In the genomic region with DNA sequence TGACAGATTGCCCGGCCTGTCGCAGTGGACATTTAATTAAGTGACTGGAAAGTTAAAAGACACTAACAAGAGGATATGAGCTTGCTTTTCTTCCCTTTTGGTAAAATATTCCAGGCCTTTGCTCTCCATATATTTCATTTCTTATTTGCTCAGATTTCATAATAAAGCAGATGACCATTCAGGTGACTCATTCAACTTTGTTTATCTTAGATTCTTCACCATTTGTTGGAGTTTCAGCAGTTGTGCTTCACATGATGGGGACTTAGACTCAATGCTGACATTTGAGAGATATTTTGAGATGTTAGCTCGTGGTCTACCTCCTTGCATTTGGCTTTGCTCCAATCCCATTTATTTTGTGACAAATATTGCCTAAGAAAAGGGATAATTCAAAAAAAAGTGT, we compare ENCODE assay signal across 16 cellular contexts.
DNase-seq lines count a peak whose midpoint lies in the region; TF ChIP-seq lines count a peak whose summit lies in the region.
"Had no signal": no experiment of that assay in that cellular context is flagged by ENCODE, and none has a peak within 500 bp of the region (broad histone marks: within the 10 kb centered on the region; RNA-seq: fewer than 3 reads in every experiment).

No MANE protein-coding gene starts in this region.

- H3K36me3 Mint-ChIP-seq in activated CD4-positive, alpha-beta memory T cell treated with anti-CD3 and anti-CD28 coated beads for 36 hours: no peaks in the 10 kb centered on the region

- H3K36me3 ChIP-seq in thyroid gland: no peaks in the 10 kb centered on the region
- H3K36me3 ChIP-seq: thoracic aorta had no signal

- WGBS in thyroid gland, 2 donors: 79 to 87% methylated on average over 3 of the region's 3 CpGs

- H3K27me3 Mint-ChIP-seq in activated CD4-positive, alpha-beta memory T cell treated with anti-CD3 and anti-CD28 coated beads for 36 hours: no peaks in the 10 kb centered on the region

- H3K9me3 Mint-ChIP-seq in activated CD4-positive, alpha-beta memory T cell treated with anti-CD3 and anti-CD28 coated beads for 36 hours: no peaks in the 10 kb centered on the region
- H3K9me3 Mint-ChIP-seq: nephron progenitor cell had no signal

- TF ChIP-seq CTCF in astrocyte of the cerebellum (IDR thresholded peaks at IDR 0.05; ENCODE audit: low read depth, low read length, missing control alignments): no peak
- no peak for TF ChIP-seq CTCF in foreskin fibroblast (IDR thresholded peaks at IDR 0.05; ENCODE audit: low read depth, low read length)
- no peak for TF ChIP-seq CTCF in thyroid gland (IDR thresholded peaks at IDR 0.05)

- no peak overlapping the region for H3K4me3 Mint-ChIP-seq in activated CD4-positive, alpha-beta memory T cell treated with anti-CD3 and anti-CD28 coated beads for 36 hours
- H3K4me3 Mint-ChIP-seq: activated naive CD4-positive, alpha-beta T cell treated with anti-CD3 and anti-CD28 coated beads for 36 hours; nephron progenitor cell had no signal

- H3K9me3 ChIP-seq in thyroid gland: no peaks in the 10 kb centered on the region
- H3K9me3 ChIP-seq: thoracic aorta had no signal

- no peak overlapping the region for H3K4me3 ChIP-seq in astrocyte of the cerebellum (ENCODE audit: low read depth, low read length)
- H3K4me3 ChIP-seq in foreskin fibroblast (ENCODE audit: low read depth in 1 of 2, low read length in 2 of 2): no peak overlapping the region
- no peak overlapping the region for H3K4me3 ChIP-seq in thyroid gland (replicated peaks in 1 of 3)
- H3K4me3 ChIP-seq: thoracic aorta had no signal

- DNase-seq in HCEC 1CT: peak; percentile 78
- peak; percentile 47 for DNase-seq in astrocyte of the cerebellum (ENCODE audit: low read depth)
- DNase-seq in foreskin fibroblast: peak; percentile 71 to 84
- peak; percentile 80 for DNase-seq in stromal cell of bone marrow (ENCODE audit: low read depth)
- DNase-seq in NCI-H187 (lab: John Stamatoyannopoulos, UW): no peak
- DNase-seq in activated CD4-positive, alpha-beta memory T cell treated with anti-CD3 and anti-CD28 coated beads for 36 hours: no peak
- DNase-seq in NCI-H1092 treated with DMSO at 0.1 percent for 48 hours (lab: John Stamatoyannopoulos, UW): no peak
- no peak for DNase-seq in thyroid gland
- DNase-seq: activated naive CD4-positive, alpha-beta T cell treated with anti-CD3 and anti-CD28 coated beads for 36 hours; COR-L47; left colon; NCI-H187 treated with DMSO at 0.1 percent for 48 hours; NCI-H82; nephron progenitor cell; SHP77 treated with DMSO at 0.1 percent for 48 hours had no signal

- intact Hi-C loops in activated CD4-positive, alpha-beta memory T cell treated with anti-CD3 and anti-CD28 coated beads for 36 hours (cut with micrococcal nuclease): no loop called here
- intact Hi-C loops in thyroid gland (cut with DNase I): no loop called here

- no peaks in the 10 kb centered on the region for H3K4me1 ChIP-seq in thyroid gland

- no peak overlapping the region for H3K27ac ChIP-seq in thyroid gland

- TF ChIP-seq POLR2A in thyroid gland (IDR thresholded peaks at IDR 0.05): no peak

- no peak overlapping the region for H3K27ac Mint-ChIP-seq in activated CD4-positive, alpha-beta memory T cell treated with anti-CD3 and anti-CD28 coated beads for 36 hours
- H3K27ac Mint-ChIP-seq: activated naive CD4-positive, alpha-beta T cell treated with anti-CD3 and anti-CD28 coated beads for 36 hours; nephron progenitor cell had no signal

- no peaks in the 10 kb centered on the region for H3K27me3 ChIP-seq in thyroid gland

- POLR2A ChIA-PET in activated CD4-positive, alpha-beta memory T cell treated with anti-CD3 and anti-CD28 coated beads for 36 hours (lab: Charles Lee): no interaction called here

- CTCF ChIA-PET in activated CD4-positive, alpha-beta memory T cell treated with anti-CD3 and anti-CD28 coated beads for 36 hours (lab: Charles Lee): no interaction called here

- H3K4me1 Mint-ChIP-seq in activated CD4-positive, alpha-beta memory T cell treated with anti-CD3 and anti-CD28 coated beads for 36 hours (ENCODE audit: low read depth): no peaks in the 10 kb centered on the region

- in situ Hi-C loops in astrocyte of the cerebellum (cut with HindIII; ENCODE audit: low sequenced_read_pairs): no loop called here

Comparison
In these comparisons a context has a peak if more than half of its experiments do, and no peak if none do; other contexts are left out.
1. DNase-seq: peak in HCEC 1CT (single experiment), astrocyte of the cerebellum (single experiment), foreskin fibroblast (2 of 2) and stromal cell of bone marrow (single experiment); none in NCI-H187 (0 of 2), activated CD4-positive, alpha-beta memory T cell treated with anti-CD3 and anti-CD28 coated beads for 36 hours (single experiment), NCI-H1092 treated with DMSO at 0.1 percent for 48 hours (single experiment) and thyroid gland (0 of 2).